ENCODE assay signal across 9 cellular contexts in genomic region chr4:123415977-123416376, GRCh38. TPM values are rescaled to one million over a fixed set of nuclear protein-coding genes. Genes with fewer than 3 reads are reported as not detected.
DNase-seq lines count a peak whose midpoint lies in the region; ATAC-seq and TF ChIP-seq lines count a peak whose summit lies in the region.
"Had no signal": no experiment of that assay in that cellular context is flagged by ENCODE, and none has a peak within 500 bp of the region (broad histone marks: within the 10 kb centered on the region; RNA-seq: fewer than 3 reads in every experiment).

No MANE protein-coding gene starts in this region.

- H3K36me3 ChIP-seq in SK-N-SH (replicated peaks in 1 of 2; ENCODE audit: control insufficient read depth in 1 of 2, insufficient read depth in 2 of 2, low read length in 1 of 2) (no peaks in the 10 kb centered on the region), endodermal cell (ENCODE audit: control insufficient read depth, insufficient read depth, low read length) (no peaks in the 10 kb centered on the region)

- H3K9me3 Mint-ChIP-seq in T-cell = no peaks in the 10 kb centered on the region
- no peaks in the 10 kb centered on the region for H3K9me3 Mint-ChIP-seq in chondrocyte (ENCODE audit: low read depth)
- H3K9me3 Mint-ChIP-seq in stimulated activated naive B cell treated with anti-CD40 and anti-IgM and Interleukin-4, amounts not matched to agents 10 μg/mL and 1 μg/mL and 100 μg/mL, for 72 hours = peaks cover 0 to 1% of the 10 kb centered on the region in 2 donors
- H3K9me3 Mint-ChIP-seq in endodermal cell = peaks cover 4% of the 10 kb centered on the region

- no peaks in the 10 kb centered on the region for H3K9me2 ChIP-seq in SK-N-SH

- ATAC-seq in SK-N-SH treated with all-trans-retinoic acid at 6 μM for 48 hours = no peak
- peak in 3 of 4 experiments; percentile 61 to 83 (median 63) for ATAC-seq in T-cell (replicated peaks in 1 of 4)
- peak; percentile 59 to 66 for ATAC-seq in stimulated activated naive B cell treated with anti-CD40 and anti-IgM and Interleukin-4, amounts not matched to agents 10 μg/mL and 1 μg/mL and 100 μg/mL, for 72 hours (replicated peaks)
- no peak for ATAC-seq in HG03196 (IDR thresholded peaks at IDR 0.05; ENCODE audit: unreplicated experiment)

- TF ChIP-seq RAD21 in SK-N-SH (IDR thresholded peaks at IDR 0.05; ENCODE audit: low read length) = no peak

- H3K27me3 Mint-ChIP-seq in T-cell (no peaks in the 10 kb centered on the region), chondrocyte (ENCODE audit: low read depth) (no peaks in the 10 kb centered on the region), endodermal cell (ENCODE audit: insufficient read depth) (no peaks in the 10 kb centered on the region)
- no peaks in the 10 kb centered on the region for H3K27me3 Mint-ChIP-seq in stimulated activated naive B cell treated with anti-CD40 and anti-IgM and Interleukin-4, amounts not matched to agents 10 μg/mL and 1 μg/mL and 100 μg/mL, for 72 hours

- H4K20me1 ChIP-seq in SK-N-SH (ENCODE audit: insufficient read depth) = no peaks in the 10 kb centered on the region

- H2AFZ ChIP-seq in SK-N-SH (ENCODE audit: low read depth) = no peak overlapping the region

- H3K79me2 ChIP-seq in SK-N-SH (ENCODE audit: insufficient read depth) = no peaks in the 10 kb centered on the region

- H3K27ac Mint-ChIP-seq in T-cell (peak overlapping the region in 1 of 2 donors; percentile 17), chondrocyte (ENCODE audit: unreplicated experiment) (peak overlapping the region; percentile 18), endodermal cell (no peak overlapping the region)
- H3K27ac Mint-ChIP-seq in stimulated activated naive B cell treated with anti-CD40 and anti-IgM and Interleukin-4, amounts not matched to agents 10 μg/mL and 1 μg/mL and 100 μg/mL, for 72 hours = no peak overlapping the region

- POLR2A ChIA-PET in SK-N-SH (lab: Yijun Ruan, JAX) = no interaction called here
- POLR2A ChIA-PET in T-cell (lab: Charles Lee) = no interaction called here

- 92% methylated on average over 6 of the region's 6 CpGs for WGBS in SK-N-SH (ENCODE audit: low lambda C conversion rate)
- WGBS in endodermal cell (ENCODE audit: insufficient coverage in 1 of 2, insufficient read length in 1 of 2), 2 experiments = 64 to 76% methylated on average over 6 of the region's 6 CpGs

- CTCF ChIA-PET in SK-N-SH (lab: Yijun Ruan, JAX) (no interaction called here), T-cell (lab: Charles Lee) (no interaction called here)

- H3K4me1 ChIP-seq in SK-N-SH (ENCODE audit: control insufficient read depth in 1 of 2, insufficient read depth in 2 of 2, low read depth in 1 of 2, low read length in 1 of 2) (peaks cover 2 to 44% of the 10 kb centered on the region in 2 experiments; a peak in 3 of 4 replicates), endodermal cell (ENCODE audit: control insufficient read depth, insufficient read depth, low read length) (peaks cover 13% of the 10 kb centered on the region)

- TF ChIP-seq CTCF in SK-N-SH (IDR thresholded peaks at IDR 0.05) (no peak), chondrocyte (IDR thresholded peaks at IDR 0.05) (no peak), endodermal cell (conservative IDR thresholded peaks at IDR 0.05) (no peak)

- no peaks in the 10 kb centered on the region for H3K9me3 ChIP-seq in SK-N-SH
- H3K9me3 ChIP-seq in endodermal cell (ENCODE audit: control insufficient read depth, low read length) = peaks cover 7% of the 10 kb centered on the region

- H3F3A ChIP-seq in SK-N-SH (replicated peaks; ENCODE audit: insufficient read depth) = peaks cover 31% of the 10 kb centered on the region

- H3K4me1 Mint-ChIP-seq in T-cell = peaks cover 38 to 44% (median 40%) of the 10 kb centered on the region in 3 donors
- peaks cover 47% of the 10 kb centered on the region for H3K4me1 Mint-ChIP-seq in chondrocyte (ENCODE audit: low read depth)
- H3K4me1 Mint-ChIP-seq in stimulated activated naive B cell treated with anti-CD40 and anti-IgM and Interleukin-4, amounts not matched to agents 10 μg/mL and 1 μg/mL and 100 μg/mL, for 72 hours = peaks cover 32 to 65% of the 10 kb centered on the region in 2 donors
- peaks cover 50% of the 10 kb centered on the region for H3K4me1 Mint-ChIP-seq in endodermal cell

- no peak overlapping the region for H3K4me3 Mint-ChIP-seq in T-cell
- no peak overlapping the region for H3K4me3 Mint-ChIP-seq in chondrocyte (ENCODE audit: unreplicated experiment)
- H3K4me3 Mint-ChIP-seq in stimulated activated naive B cell treated with anti-CD40 and anti-IgM and Interleukin-4, amounts not matched to agents 10 μg/mL and 1 μg/mL and 100 μg/mL, for 72 hours = peak overlapping the region in 1 of 2 donors; percentile 4
- H3K4me3 Mint-ChIP-seq in endodermal cell = no peak overlapping the region

- no peak overlapping the region for H3K9ac ChIP-seq in SK-N-SH
- H3K9ac ChIP-seq in endodermal cell (ENCODE audit: extremely low read depth, low read length, poor library complexity, severe bottlenecking) = no peak overlapping the region

- DNase-seq in SK-N-SH (no peak), T-cell (peak in 7 of 34 experiments; percentile 6 to 29 (median 15)), chondrocyte (ENCODE audit: low spot score) (no peak), NAMALWA (ENCODE audit: low spot score) (no peak), endodermal cell (no peak)
- DNase-seq in stimulated activated naive B cell treated with anti-CD40 and anti-IgM and Interleukin-4, amounts not matched to agents 10 μg/mL and 1 μg/mL and 100 μg/mL, for 72 hours = peak; percentile 18

- peak overlapping the region in 1 of 2 experiments; percentile 13; a peak in 1 of 4 replicates for H3K27ac ChIP-seq in SK-N-SH (ENCODE audit: low read depth in 2 of 2, low read length in 1 of 2)
- H3K27ac ChIP-seq in endodermal cell (ENCODE audit: low read depth, low read length) = no peak overlapping the region
- H3K27ac ChIP-seq: 22Rv1 had no signal

- H3K4me3 ChIP-seq in SK-N-SH (ENCODE audit: low read depth in 2 of 2, low read length in 1 of 2) (no peak overlapping the region), endodermal cell (ENCODE audit: low read length) (no peak overlapping the region)

- H3K27me3 ChIP-seq in SK-N-SH (ENCODE audit: insufficient read depth) (no peaks in the 10 kb centered on the region), endodermal cell (ENCODE audit: control insufficient read depth, insufficient read depth, low read length, poor library complexity, severe bottlenecking) (no peaks in the 10 kb centered on the region)

- H3K4me2 ChIP-seq in SK-N-SH = no peak overlapping the region

- no peaks in the 10 kb centered on the region for H3K36me3 Mint-ChIP-seq in T-cell
- H3K36me3 Mint-ChIP-seq in chondrocyte (ENCODE audit: low read depth) = no peaks in the 10 kb centered on the region
- no peaks in the 10 kb centered on the region for H3K36me3 Mint-ChIP-seq in stimulated activated naive B cell treated with anti-CD40 and anti-IgM and Interleukin-4, amounts not matched to agents 10 μg/mL and 1 μg/mL and 100 μg/mL, for 72 hours
- no peaks in the 10 kb centered on the region for H3K36me3 Mint-ChIP-seq in endodermal cell (ENCODE audit: low read depth)

- no peak for TF ChIP-seq EP300 in SK-N-SH (IDR thresholded peaks at IDR 0.05; ENCODE audit: borderline replicate concordance in 1 of 2, low read depth in 1 of 2, low read length in 1 of 2)

TF ChIP-seq in SK-N-SH, 30 proteins besides CTCF, POLR2A, EP300 and RAD21 (continues in another document):
- TF ChIP-seq FOXJ3 (CRISPR knock-in tag; IDR thresholded peaks at IDR 0.05) (no peak), RCOR1 (IDR thresholded peaks at IDR 0.05; ENCODE audit: low read length) (no peak), TEAD4 (IDR thresholded peaks at IDR 0.05; ENCODE audit: borderline replicate concordance, insufficient read depth) (peak; percentile 30; the same call in 1 of the 2 replicates)

TF ChIP-seq in SK-N-SH treated with all-trans-retinoic acid at 6 μM for 48 hours, 23 proteins besides CTCF, POLR2A, EP300 and RAD21:
- TF ChIP-seq TSHZ2 (CRISPR knock-in tag; IDR thresholded peaks at IDR 0.05) (no peak), ZC3H10 (CRISPR knock-in tag; IDR thresholded peaks at IDR 0.05) (no peak), OSR1 (CRISPR knock-in tag; IDR thresholded peaks at IDR 0.05) (no peak), TOX (CRISPR knock-in tag; IDR thresholded peaks at IDR 0.05; ENCODE audit: borderline replicate concordance) (no peak), ZNF8 (CRISPR knock-in tag; IDR thresholded peaks at IDR 0.05) (no peak)

RNA-seq across cellular contexts. Expression of gene SPRY1, which starts 19.4 kb away (rescaled TPM):
- 9.2 and 12.4 TPM in 2 replicates for polyA plus RNA-seq in SK-N-SH (2012; rRNA removed)
- polyA plus RNA-seq in SK-N-SH (2012; cell fraction: cytosol; rRNA removed) = 11.2 and 13.1 TPM in 2 replicates
- polyA plus RNA-seq in SK-N-SH (2012; cell fraction: nucleus; rRNA removed) = 11.7 and 15.6 TPM in 2 replicates
- 10 to 100 TPM in 2 of 5 donors, 1 to 10 TPM in 3; 3.2 to 18.6 (median 7.1) TPM for total RNA-seq in T-cell
- 28.4 to 61.4 TPM (median 54.2 TPM) in 3 replicates for total RNA-seq in chondrocyte
- total RNA-seq in endodermal cell = 10 to 100 TPM in 1 of 2 donors, 1 to 10 TPM in 1; 9.1 to 18.5 TPM
- polyA plus RNA-seq in endodermal cell (2013, experiment 1 of 2) = 43.0 TPM
- polyA plus RNA-seq in endodermal cell (2013, experiment 2 of 2) = 53.3 TPM

Comparison
In these comparisons a context has a peak if more than half of its experiments do, and no peak if none do; other contexts are left out.
1. ATAC-seq: peak in T-cell (3 of 4) and stimulated activated naive B cell treated with anti-CD40 and anti-IgM and Interleukin-4, amounts not matched to agents 10 μg/mL and 1 μg/mL and 100 μg/mL, for 72 hours (2 of 2); none in SK-N-SH treated with all-trans-retinoic acid at 6 μM for 48 hours (single experiment) and HG03196 (single experiment).